Comparison of ENCODE assay signal across 20 cellular contexts in genomic region chr6:38508286-38508685, GRCh38.
"Had no signal": no experiment of that assay in that cellular context is flagged by ENCODE, and none has a peak within 500 bp of the region (broad histone marks: within the 10 kb centered on the region; RNA-seq: fewer than 3 reads in every experiment).

No MANE protein-coding gene starts in this region.

- H3K9me3 ChIP-seq: body of pancreas had no signal

- DNase-seq: activated CD4-positive, alpha-beta memory T cell treated with anti-CD3 and anti-CD28 coated beads for 36 hours; activated CD4-positive, alpha-beta T cell treated with anti-CD3 and anti-CD28 coated beads, Interleukin-2, amount 10 ng/mL, durations not matched to agents 7 days and 5 days; activated CD4-positive, CD25-positive, alpha-beta regulatory T cell; activated CD8-positive, alpha-beta memory T cell treated with anti-CD3 and anti-CD28 coated beads for 24 hours; activated gamma-delta T cell treated with Interleukin-2 at 50 U/mL for 16 hours; activated naive CD4-positive, alpha-beta T cell treated with anti-CD3 and anti-CD28 coated beads, Interleukin-2, amount 10 ng/mL, durations not matched to agents 7 days and 5 days; activated naive CD8-positive, alpha-beta T cell treated with anti-CD3 and anti-CD28 coated beads for 36 hours; activated T-cell treated with anti-CD3 and anti-CD28 coated beads, Interleukin-2, amount 50 U/mL, for 4 hours; anterior cingulate cortex; body of pancreas; Karpas-422; MM.1S; NCI-H1105; NCI-H446; SHP77 treated with DMSO at 0.1 percent for 48 hours; T-helper 17 cell; T-helper 9 cell had no signal

- H3K4me3 ChIP-seq: body of pancreas, K562 had no signal

- H3K27me3 ChIP-seq: body of pancreas had no signal

- ATAC-seq: activated T-cell treated with anti-CD3 and anti-CD28 coated beads, Interleukin-2, amount 50 U/mL, for 4 hours; activated T-helper 17 cell treated with anti-CD3 and anti-CD28 coated beads, Interleukin-2, amount 50 U/mL, for 72 hours; body of pancreas; K562; T-helper 17 cell had no signal

- H3K4me1 ChIP-seq: body of pancreas had no signal

- H3K27ac ChIP-seq: body of pancreas, VCaP had no signal
